In the genomic region with DNA sequence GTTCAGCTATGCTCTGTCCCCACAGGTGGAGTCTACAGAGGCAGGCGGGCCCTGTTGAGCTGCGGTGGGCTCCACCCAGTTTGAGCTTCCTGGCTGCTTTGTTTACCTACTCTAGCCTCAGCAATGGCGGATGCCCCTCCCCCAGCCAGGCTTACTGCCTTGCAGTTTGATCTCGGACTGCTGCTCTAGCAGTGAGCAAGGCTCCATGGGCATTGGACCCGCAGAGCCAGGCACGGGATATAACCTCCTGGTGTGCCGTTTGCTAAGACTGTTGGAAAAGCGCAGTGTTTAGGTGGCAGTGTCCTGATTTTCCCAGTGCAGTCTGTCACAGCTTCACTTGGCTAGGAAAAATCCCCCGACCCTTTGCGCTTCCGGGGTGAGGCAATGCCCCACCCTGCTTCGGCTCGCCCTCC, we compare ENCODE assay signal across 25 cellular contexts.
A peak's percentile ranks its signal among the peaks of the same experiment; 100 is the strongest.
DNase-seq lines count a peak whose midpoint lies in the region; ATAC-seq lines count a peak whose summit lies in the region.
"Had no signal": no experiment of that assay in that cellular context is flagged by ENCODE, and none has a peak within 500 bp of the region (broad histone marks: within the 10 kb centered on the region; RNA-seq: fewer than 3 reads in every experiment).

No MANE protein-coding gene starts in this region.

- POLR2A ChIA-PET in activated CD8-positive, alpha-beta T cell treated with anti-CD3 and anti-CD28 coated beads, Interleukin-2, amount 10 ng/mL, durations not matched to agents 7 days and 5 days (lab: Charles Lee): no interaction called here

- no peak overlapping the region for H3K4me3 Mint-ChIP-seq in activated CD4-positive, alpha-beta T cell treated with anti-CD3 and anti-CD28 coated beads, Interleukin-2, amount 10 ng/mL, durations not matched to agents 24 days and 14 days
- H3K4me3 Mint-ChIP-seq in activated CD8-positive, alpha-beta T cell treated with anti-CD3 and anti-CD28 coated beads, Interleukin-2, amount 10 ng/mL, durations not matched to agents 7 days and 5 days: no peak overlapping the region
- H3K4me3 Mint-ChIP-seq: CD8-positive, alpha-beta T cell; immature natural killer cell had no signal

- no peak overlapping the region for H3K14ac ChIP-seq in neuronal stem cell (ENCODE audit: low read length)

- H3K4me1 Mint-ChIP-seq in activated CD4-positive, alpha-beta T cell treated with anti-CD3 and anti-CD28 coated beads, Interleukin-2, amount 10 ng/mL, durations not matched to agents 24 days and 14 days: no peaks in the 10 kb centered on the region
- no peaks in the 10 kb centered on the region for H3K4me1 Mint-ChIP-seq in activated CD8-positive, alpha-beta T cell treated with anti-CD3 and anti-CD28 coated beads, Interleukin-2, amount 10 ng/mL, durations not matched to agents 7 days and 5 days (ENCODE audit: low read depth)

- H3K9me3 ChIP-seq in neuronal stem cell (replicated peaks in 1 of 2; ENCODE audit: control insufficient read depth in 2 of 2, insufficient read depth in 1 of 2, low read depth in 1 of 2, low read length in 2 of 2): peaks cover 1 to 5% of the 10 kb centered on the region in 2 donors
- H3K9me3 ChIP-seq: HAP-1, right atrium auricular region, upper lobe of left lung had no signal

- H3K79me1 ChIP-seq in neuronal stem cell (ENCODE audit: low read depth, low read length): peaks cover 2% of the 10 kb centered on the region

- H3K9ac ChIP-seq in neuronal stem cell (ENCODE audit: low read depth, low read length, poor library complexity): no peak overlapping the region
- H3K9ac ChIP-seq: KMS-11 had no signal

- CTCF ChIA-PET in activated CD8-positive, alpha-beta T cell treated with anti-CD3 and anti-CD28 coated beads, Interleukin-2, amount 10 ng/mL, durations not matched to agents 7 days and 5 days (lab: Charles Lee): no interaction called here

- DNase-seq in activated CD4-positive, alpha-beta T cell treated with anti-CD3 and anti-CD28 coated beads, Interleukin-2, amount 10 ng/mL, durations not matched to agents 24 days and 14 days: peak; percentile 60
- no peak for DNase-seq in activated CD4-positive, alpha-beta T cell treated with anti-CD3 and anti-CD28 coated beads for 4 hours
- peak; percentile 66 for DNase-seq in Jurkat, Clone E6-1 (ENCODE audit: low read depth, low spot score)
- DNase-seq in activated CD8-positive, alpha-beta T cell treated with anti-CD3 and anti-CD28 coated beads, Interleukin-2, amount 10 ng/mL, durations not matched to agents 7 days and 5 days: peak; percentile 26
- DNase-seq in neuronal stem cell (ENCODE audit: low spot score): no peak
- DNase-seq in NCI-H1092 treated with DMSO at 0.1 percent for 48 hours (lab: John Stamatoyannopoulos, UW): no peak
- no peak for DNase-seq in NCI-H2196 (lab: John Stamatoyannopoulos, UW; ENCODE audit: unreplicated experiment)
- no peak for DNase-seq in NOMO-1 treated with DMSO at 0.1 percent for 48 hours (lab: John Stamatoyannopoulos, UW; ENCODE audit: unreplicated experiment)
- DNase-seq: activated CD4-positive, alpha-beta T cell treated with anti-CD3 and anti-CD28 coated beads for 1 hour; caudate nucleus; DMS153; hippocampal formation; immature natural killer cell; mammary epithelial cell; NCI-H1436 treated with DMSO at 0.1 percent for 48 hours had no signal

- H2BK120ac ChIP-seq in neuronal stem cell (ENCODE audit: low read depth, low read length): no peak overlapping the region

- H2BK12ac ChIP-seq in neuronal stem cell (ENCODE audit: low read length): peak overlapping the region; percentile 16

- no peak overlapping the region for H3K27ac ChIP-seq in neuronal stem cell (replicated peaks; ENCODE audit: low read length)
- H3K27ac ChIP-seq: 22Rv1, gastroesophageal sphincter, KMS-11, right atrium auricular region, RWPE1, upper lobe of left lung had no signal

- H4K91ac ChIP-seq in neuronal stem cell (ENCODE audit: low read depth, low read length, poor library complexity): no peak overlapping the region

- H3K36me3 ChIP-seq in neuronal stem cell (replicated peaks in 1 of 2; ENCODE audit: control insufficient read depth in 2 of 2, insufficient read depth in 2 of 2, low read length in 2 of 2): no peaks in the 10 kb centered on the region
- H3K36me3 ChIP-seq: HAP-1, right atrium auricular region, upper lobe of left lung had no signal

- no peak for ATAC-seq in activated CD8-positive, alpha-beta T cell treated with anti-CD3 and anti-CD28 coated beads, Interleukin-2, amount 10 ng/mL, durations not matched to agents 7 days and 5 days
- ATAC-seq: activated T-helper 17 cell treated with anti-CD3 and anti-CD28 coated beads, Interleukin-2, amount 50 U/mL, for 72 hours; CD8-positive, alpha-beta T cell; gastroesophageal sphincter; left colon had no signal

- H2BK15ac ChIP-seq in neuronal stem cell (ENCODE audit: low read length): no peak overlapping the region

- intact Hi-C loops in activated CD4-positive, alpha-beta T cell treated with anti-CD3 and anti-CD28 coated beads, Interleukin-2, amount 10 ng/mL, durations not matched to agents 24 days and 14 days (cut with micrococcal nuclease): no loop called here

- no peak overlapping the region for H3K4ac ChIP-seq in neuronal stem cell (ENCODE audit: low read length)

- no peak overlapping the region for H3K4me2 ChIP-seq in neuronal stem cell (ENCODE audit: insufficient read depth, low read length, poor library complexity, severe bottlenecking)
- H3K4me2 ChIP-seq: KMS-11 had no signal

- no peak overlapping the region for H2AFZ ChIP-seq in neuronal stem cell (ENCODE audit: low read length)

- H4K8ac ChIP-seq in neuronal stem cell (ENCODE audit: low read depth, low read length): no peak overlapping the region

- H3K27ac Mint-ChIP-seq in activated CD4-positive, alpha-beta T cell treated with anti-CD3 and anti-CD28 coated beads, Interleukin-2, amount 10 ng/mL, durations not matched to agents 24 days and 14 days: no peak overlapping the region
- H3K27ac Mint-ChIP-seq in activated CD8-positive, alpha-beta T cell treated with anti-CD3 and anti-CD28 coated beads, Interleukin-2, amount 10 ng/mL, durations not matched to agents 7 days and 5 days: no peak overlapping the region
- H3K27ac Mint-ChIP-seq: activated T-helper 17 cell treated with anti-CD3 and anti-CD28 coated beads, Interleukin-2, amount 50 U/mL, for 72 hours; immature natural killer cell had no signal

- H3K23ac ChIP-seq in neuronal stem cell (ENCODE audit: low read depth, low read length, poor library complexity): no peak overlapping the region

- peaks cover 0 to 5% of the 10 kb centered on the region in 2 donors for H3K4me1 ChIP-seq in neuronal stem cell (ENCODE audit: control insufficient read depth in 2 of 2, insufficient read depth in 1 of 2, low read depth in 1 of 2, low read length in 2 of 2)
- H3K4me1 ChIP-seq: gastroesophageal sphincter, HAP-1, right atrium auricular region, upper lobe of left lung had no signal

- H3K4me3 ChIP-seq in Jurkat, Clone E6-1 (ENCODE audit: low read length): 0 out of 2 replicates have a peak overlapping the region, but pooled peaks have one; percentile 20
- no peak overlapping the region for H3K4me3 ChIP-seq in neuronal stem cell (ENCODE audit: low read length in 2 of 2)
- H3K4me3 ChIP-seq: gastroesophageal sphincter, HAP-1, right atrium auricular region, upper lobe of left lung had no signal

- H3K9me3 Mint-ChIP-seq in activated CD4-positive, alpha-beta T cell treated with anti-CD3 and anti-CD28 coated beads, Interleukin-2, amount 10 ng/mL, durations not matched to agents 24 days and 14 days: peaks cover 12% of the 10 kb centered on the region
- no peaks in the 10 kb centered on the region for H3K9me3 Mint-ChIP-seq in activated CD8-positive, alpha-beta T cell treated with anti-CD3 and anti-CD28 coated beads, Interleukin-2, amount 10 ng/mL, durations not matched to agents 7 days and 5 days (ENCODE audit: insufficient read depth)

- peaks cover 5% of the 10 kb centered on the region for H3K27me3 Mint-ChIP-seq in activated CD4-positive, alpha-beta T cell treated with anti-CD3 and anti-CD28 coated beads, Interleukin-2, amount 10 ng/mL, durations not matched to agents 24 days and 14 days
- H3K27me3 Mint-ChIP-seq in activated CD8-positive, alpha-beta T cell treated with anti-CD3 and anti-CD28 coated beads, Interleukin-2, amount 10 ng/mL, durations not matched to agents 7 days and 5 days (ENCODE audit: low read depth): no peaks in the 10 kb centered on the region
- H3K27me3 Mint-ChIP-seq: activated T-helper 17 cell treated with anti-CD3 and anti-CD28 coated beads, Interleukin-2, amount 50 U/mL, for 72 hours had no signal

- H2BK5ac ChIP-seq in neuronal stem cell (ENCODE audit: low read length): no peak overlapping the region

- WGBS in neuronal stem cell (ENCODE audit: extremely low coverage in 2 of 2, insufficient read length in 2 of 2, insufficient replicate concordance in 1 of 2), 2 donors: no CpG with 5 or more reads among the region's 13 CpGs

- no peaks in the 10 kb centered on the region for H3K27me3 ChIP-seq in neuronal stem cell (ENCODE audit: control insufficient read depth in 3 of 3, insufficient read depth in 3 of 3, low read depth in 1 of 3, low read length in 3 of 3)
- H3K27me3 ChIP-seq: gastroesophageal sphincter, right atrium auricular region, upper lobe of left lung had no signal

- no peak overlapping the region for H3K18ac ChIP-seq in neuronal stem cell (ENCODE audit: low read length)

- H2AK5ac ChIP-seq in neuronal stem cell (ENCODE audit: low read depth, low read length): no peak overlapping the region

- H3K36me3 Mint-ChIP-seq in activated CD4-positive, alpha-beta T cell treated with anti-CD3 and anti-CD28 coated beads, Interleukin-2, amount 10 ng/mL, durations not matched to agents 24 days and 14 days (ENCODE audit: low read depth): no peaks in the 10 kb centered on the region
- H3K36me3 Mint-ChIP-seq in activated CD8-positive, alpha-beta T cell treated with anti-CD3 and anti-CD28 coated beads, Interleukin-2, amount 10 ng/mL, durations not matched to agents 7 days and 5 days (ENCODE audit: low read depth): no peaks in the 10 kb centered on the region

Comparison
In these comparisons a context has a peak if more than half of its experiments do, and no peak if none do; other contexts are left out.
1. DNase-seq: peak in activated CD4-positive, alpha-beta T cell treated with anti-CD3 and anti-CD28 coated beads, Interleukin-2, amount 10 ng/mL, durations not matched to agents 24 days and 14 days (single experiment), Jurkat, Clone E6-1 (single experiment) and activated CD8-positive, alpha-beta T cell treated with anti-CD3 and anti-CD28 coated beads, Interleukin-2, amount 10 ng/mL, durations not matched to agents 7 days and 5 days (single experiment); none in activated CD4-positive, alpha-beta T cell treated with anti-CD3 and anti-CD28 coated beads for 4 hours (0 of 2), neuronal stem cell (single experiment), NCI-H1092 treated with DMSO at 0.1 percent for 48 hours (single experiment), NCI-H2196 (single experiment) and NOMO-1 treated with DMSO at 0.1 percent for 48 hours (single experiment).